8 cellular contexts compared by ENCODE assay signal in the genomic region with DNA sequence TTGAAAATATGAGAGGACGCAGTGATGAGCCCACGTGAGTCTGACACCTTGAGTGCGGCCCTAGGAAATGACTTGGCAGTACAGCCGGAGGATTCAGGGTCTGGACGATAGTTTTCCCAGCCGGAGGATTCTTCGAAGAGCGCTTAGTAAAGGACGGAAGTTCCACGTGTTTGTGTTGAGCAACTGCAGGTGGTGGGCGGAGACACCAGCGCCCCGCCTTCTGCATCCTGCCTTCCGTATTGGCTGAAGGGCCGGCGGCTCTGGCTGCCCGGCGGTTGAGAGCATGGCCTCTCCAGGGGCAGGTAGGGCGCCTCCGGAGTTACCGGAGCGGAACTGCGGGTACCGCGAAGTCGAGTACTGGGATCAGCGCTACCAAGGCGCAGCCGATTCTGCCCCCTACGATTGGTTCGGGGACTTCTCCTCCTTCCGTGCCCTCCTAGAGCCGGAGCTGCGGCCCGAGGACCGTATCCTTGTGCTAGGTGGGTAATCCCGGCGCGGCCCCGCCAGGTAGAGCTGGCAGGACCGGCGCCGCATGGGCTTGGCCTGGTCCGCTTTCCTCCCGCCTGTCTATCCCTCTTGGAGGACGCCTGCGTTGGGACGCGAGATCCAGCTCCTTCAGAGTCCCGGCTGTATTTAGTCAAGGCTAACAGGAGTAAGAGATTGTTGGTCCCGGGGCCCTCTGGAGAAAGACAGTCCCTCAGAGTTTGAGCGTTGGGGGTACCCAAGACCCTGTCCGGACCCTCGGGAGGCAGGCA. TPM values are rescaled to one million over a fixed set of nuclear protein-coding genes. Genes with fewer than 3 reads are reported as not detected.
A peak's percentile ranks its signal among the peaks of the same experiment; 100 is the strongest.
DNase-seq lines count a peak whose midpoint lies in the region; ATAC-seq lines count a peak whose summit lies in the region.

A gene (plus strand): TSS at position 261 of the 755 bp plus-strand sequence. CDS start 23 bp downstream, at position 284.

- H3K9me3 Mint-ChIP-seq in effector memory CD8-positive, alpha-beta T cell, result no peaks in the 10 kb centered on the region
- H3K9me3 Mint-ChIP-seq in memory B cell, result no peaks in the 10 kb centered on the region

- DNase-seq in COLO829 (ENCODE audit: low spot score) (peak; percentile 98), HS-5 (ENCODE audit: low read depth) (peak; percentile 95), NK-92 (lab: John Stamatoyannopoulos, UW; ENCODE audit: unreplicated experiment) (peak; percentile 75), memory B cell (ENCODE audit: low spot score in 2 of 2) (peak; percentile 86 to 89)
- peak; percentile 93 to 94 (median 94) for DNase-seq in effector memory CD8-positive, alpha-beta T cell
- DNase-seq in stimulated activated CD8-positive, alpha-beta memory T cell treated with anti-CD3 and anti-CD28 coated beads, Interleukin-12 subunit alpha, Interleukin-12 subunit beta, amount 100 ng/mL, for 24 hours (ENCODE audit: extremely low read depth), result peak; percentile 89

- ATAC-seq in GM19468 (IDR thresholded peaks at IDR 0.05; ENCODE audit: extremely low read depth, unreplicated experiment) (peak; percentile 84), memory B cell (ENCODE audit: low read depth) (peak; percentile 81)
- peak; percentile 88 for ATAC-seq in effector memory CD8-positive, alpha-beta T cell (replicated peaks)

- H3K4me1 Mint-ChIP-seq in effector memory CD8-positive, alpha-beta T cell (ENCODE audit: low read depth in 2 of 2), result peaks cover 18 to 21% of the 10 kb centered on the region in 2 donors
- peaks cover 11% of the 10 kb centered on the region for H3K4me1 Mint-ChIP-seq in memory B cell

- no peaks in the 10 kb centered on the region for H3K27me3 Mint-ChIP-seq in effector memory CD8-positive, alpha-beta T cell
- H3K27me3 Mint-ChIP-seq in memory B cell, result no peaks in the 10 kb centered on the region

- peak within 1 kb of the TSS; percentile 92 to 97 for H3K27ac Mint-ChIP-seq in effector memory CD8-positive, alpha-beta T cell
- peak within 1 kb of the TSS; percentile 93 for H3K27ac Mint-ChIP-seq in memory B cell

- CTCF ChIA-PET in activated CD8-positive, alpha-beta memory T cell treated with anti-CD3 and anti-CD28 coated beads for 36 hours (lab: Charles Lee), result interaction anchor here (0.6 to 2.3 kb wide), 19 partner anchors 9 to 1059 kb away, joined by 3 to 29 read pairs (median 4); a partner anchor contains a TSS

- H3K4me3 Mint-ChIP-seq in effector memory CD8-positive, alpha-beta T cell, result peak within 1 kb of the TSS; percentile 98 to 100
- H3K4me3 Mint-ChIP-seq in memory B cell, result peak within 1 kb of the TSS; percentile 97

- POLR2A ChIA-PET in activated CD8-positive, alpha-beta memory T cell treated with anti-CD3 and anti-CD28 coated beads for 36 hours (lab: Charles Lee), result interaction anchor here (0.5 to 1.2 kb wide), 3 partner anchors 12 to 26 kb away, joined by 3 to 6 read pairs (median 3); no protein-coding TSS in a partner anchor

- peaks cover 27% of the 10 kb centered on the region for H3K36me3 Mint-ChIP-seq in effector memory CD8-positive, alpha-beta T cell (ENCODE audit: insufficient read depth)
- H3K36me3 Mint-ChIP-seq in memory B cell, result peaks cover 12% of the 10 kb centered on the region

RNA-seq across cellular contexts. Expression of the gene that starts here (rescaled TPM):
- 10 to 100 TPM; 14.2 to 15.7 TPM for total RNA-seq in activated CD8-positive, alpha-beta memory T cell treated with anti-CD3 and anti-CD28 coated beads for 36 hours

Comparison
In these comparisons a context has a peak if more than half of its experiments do, and no peak if none do; other contexts are left out.
1. Peak in every context shown above with its lines: DNase-seq and ATAC-seq.